Comparison of ENCODE assay signal across 16 cellular contexts in genomic region chr3:11794927-11795326, GRCh38. TPM values are rescaled to one million over a fixed set of nuclear protein-coding genes. Genes with fewer than 3 reads are reported as not detected.
DNase-seq lines count a peak whose midpoint lies in the region; ATAC-seq, FAIRE-seq and TF ChIP-seq lines count a peak whose summit lies in the region.
"Had no signal": no experiment of that assay in that cellular context is flagged by ENCODE, and none has a peak within 500 bp of the region (broad histone marks: within the 10 kb centered on the region; RNA-seq: fewer than 3 reads in every experiment).

No MANE protein-coding gene starts in this region.

- TF ChIP-seq POLR2A in suprapubic skin (IDR thresholded peaks at IDR 0.05): no peak

- no peak for TF ChIP-seq EP300 in suprapubic skin (IDR thresholded peaks at IDR 0.05)

- H3K4me1 ChIP-seq in esophagus (ENCODE audit: control insufficient read depth in 2 of 2, insufficient read depth in 2 of 2, low read length in 1 of 2) (no peaks in the 10 kb centered on the region), keratinocyte (ENCODE audit: control insufficient read depth, extremely low read depth, insufficient read depth, low read length) (peaks cover 33% of the 10 kb centered on the region), suprapubic skin (peaks cover 27% of the 10 kb centered on the region)
- H3K4me1 ChIP-seq: BLaER1 treated with 17β-estradiol and CSF1 and Interleukin-3, amounts not matched to agents 10 nM and 100 nM had no signal

- H3K27me3 ChIP-seq in bronchial epithelial cell (ENCODE audit: control insufficient read depth, insufficient read depth, low read length) (no peaks in the 10 kb centered on the region), esophagus (ENCODE audit: control insufficient read depth in 1 of 2, insufficient read depth in 2 of 2, low read length in 2 of 2) (no peaks in the 10 kb centered on the region), keratinocyte (ENCODE audit: control insufficient read depth, extremely low read depth, insufficient read depth, low read length) (no peaks in the 10 kb centered on the region), suprapubic skin (no peaks in the 10 kb centered on the region)
- H3K27me3 ChIP-seq: BLaER1 treated with 17β-estradiol and CSF1 and Interleukin-3, amounts not matched to agents 10 nM and 100 nM had no signal

- H3K79me2 ChIP-seq in keratinocyte (ENCODE audit: control insufficient read depth, insufficient read depth, low read length): peaks cover 6% of the 10 kb centered on the region

- peak overlapping the region; percentile 80 for H3K4me2 ChIP-seq in keratinocyte (ENCODE audit: control insufficient read depth, extremely low read depth, insufficient read depth, low read depth, low read length)
- H3K4me2 ChIP-seq: BLaER1 treated with 17β-estradiol and CSF1 and Interleukin-3, amounts not matched to agents 10 nM and 100 nM had no signal

- H3K9ac ChIP-seq in keratinocyte (ENCODE audit: control insufficient read depth, extremely low read depth, insufficient read depth, low read length): peak overlapping the region; percentile 60
- H3K9ac ChIP-seq: BLaER1 treated with 17β-estradiol and CSF1 and Interleukin-3, amounts not matched to agents 10 nM and 100 nM had no signal

- ATAC-seq in HG02588 (IDR thresholded peaks at IDR 0.05; ENCODE audit: unreplicated experiment): no peak
- ATAC-seq: HepG2 had no signal

- 63 to 76% methylated on average over 2 of the region's 2 CpGs for WGBS in esophagus, 2 donors
- 66% methylated on average over 2 of the region's 2 CpGs for WGBS in suprapubic skin

- H3K9me3 ChIP-seq in esophagus (ENCODE audit: control insufficient read depth in 2 of 2, insufficient read depth in 1 of 2, low read depth in 1 of 2, low read length in 1 of 2) (no peaks in the 10 kb centered on the region), keratinocyte (ENCODE audit: control insufficient read depth, low read depth, low read length) (no peaks in the 10 kb centered on the region), suprapubic skin (no peaks in the 10 kb centered on the region)

- peaks cover 6% of the 10 kb centered on the region for H3K36me3 ChIP-seq in bronchial epithelial cell (ENCODE audit: control insufficient read depth, insufficient read depth, low read length)
- H3K36me3 ChIP-seq in esophagus (ENCODE audit: control insufficient read depth in 2 of 2, insufficient read depth in 2 of 2, low read length in 1 of 2): peaks cover under 1 to 7% of the 10 kb centered on the region in 2 donors
- peaks cover 0 to 16% of the 10 kb centered on the region in 2 experiments for H3K36me3 ChIP-seq in keratinocyte (ENCODE audit: control insufficient read depth in 2 of 2, extremely low read depth in 1 of 2, insufficient read depth in 2 of 2, low read length in 2 of 2)
- H3K36me3 ChIP-seq in suprapubic skin: peaks cover 26% of the 10 kb centered on the region

- H2AFZ ChIP-seq in keratinocyte (ENCODE audit: control insufficient read depth, low read length): peak overlapping the region; percentile 80

- dilution Hi-C loops in keratinocyte (cut with MboI; ENCODE audit: extremely low pct_ligation_motif_present, low sequenced_read_pairs): no loop called here

- no peaks in the 10 kb centered on the region for H4K20me1 ChIP-seq in keratinocyte (ENCODE audit: control insufficient read depth, extremely low read depth, insufficient read depth, low read length)

- H3K4me3 ChIP-seq in bronchial epithelial cell (ENCODE audit: low read depth, low read length) (no peak overlapping the region), esophagus (ENCODE audit: low read depth in 1 of 2, low read length in 2 of 2) (no peak overlapping the region), keratinocyte (ENCODE audit: control insufficient read depth in 2 of 3, extremely low read depth in 1 of 3, insufficient read depth in 2 of 3, low read depth in 1 of 3, low read length in 3 of 3) (peak overlapping the region in 2 of 3 experiments; percentile 7 to 23), suprapubic skin (no peak overlapping the region)
- H3K4me3 ChIP-seq: BLaER1 treated with 17β-estradiol and CSF1 and Interleukin-3, amounts not matched to agents 10 nM and 100 nM had no signal

- peak overlapping the region; percentile 14 to 79 for H3K27ac ChIP-seq in esophagus (ENCODE audit: low read depth in 2 of 2, low read length in 1 of 2)
- peak overlapping the region; percentile 78 for H3K27ac ChIP-seq in keratinocyte (ENCODE audit: control insufficient read depth, insufficient read depth, low read length)
- H3K27ac ChIP-seq in suprapubic skin: peak overlapping the region; percentile 56
- H3K27ac ChIP-seq: BLaER1 treated with 17β-estradiol and CSF1 and Interleukin-3, amounts not matched to agents 10 nM and 100 nM had no signal

- no peak for FAIRE-seq in bronchial epithelial cell (lab: Jason Lieb, UNC)
- FAIRE-seq in keratinocyte (lab: Jason Lieb, UNC): peak; percentile 92
- FAIRE-seq: GM12892, GM18507, H1, HepG2 had no signal

- DNase-seq in bronchial epithelial cell (ENCODE audit: low read depth) (peak; percentile 78), keratinocyte (ENCODE audit: low read depth, low spot score) (no peak), suprapubic skin (ENCODE audit: low spot score in 2 of 2) (no peak), DMS 273 (lab: John Stamatoyannopoulos, UW; ENCODE audit: unreplicated experiment) (no peak)
- no peak for DNase-seq in central memory CD4-positive, alpha-beta T cell
- DNase-seq: CD8-positive, alpha-beta memory T cell; COR-L47; GDM1; H9 had no signal

- peaks cover 8% of the 10 kb centered on the region for H3K9me1 ChIP-seq in keratinocyte (ENCODE audit: control insufficient read depth, extremely low read depth, insufficient read depth, low read length)

- no peak for TF ChIP-seq CTCF in bronchial epithelial cell (IDR thresholded peaks at IDR 0.05; ENCODE audit: insufficient read depth, low read length, severe bottlenecking)
- no peak for TF ChIP-seq CTCF in keratinocyte (optimal IDR thresholded peaks at IDR 0.05 in 1 of 3, IDR thresholded peaks at IDR 0.05 in 1 of 3, conservative IDR thresholded peaks at IDR 0.05 in 1 of 3; ENCODE audit: extremely low read depth in 1 of 3, insufficient read depth in 2 of 3, low read length in 3 of 3)
- no peak for TF ChIP-seq CTCF in suprapubic skin (IDR thresholded peaks at IDR 0.05)

RNA-seq across cellular contexts. Expression of gene TAMM41, which starts 51.8 kb away (rescaled TPM):
- total RNA-seq in bronchial epithelial cell (3.9 and 4.1 TPM in 2 replicates), suprapubic skin (10 to 100 TPM in 2 of 4 donors, 1 to 10 TPM in 2; 9.2 to 36.6 (median 15.1) TPM)
- polyA plus RNA-seq in esophagus (10 to 100 TPM; 10.8 to 12.3 TPM), keratinocyte (17.5 to 24.2 TPM (median 22.9 TPM) in 3 replicates)
- 13.0 TPM for polyA plus RNA-seq in keratinocyte (2011; ENCODE audit: low read depth)
- 18.5 and 27.6 TPM in 2 replicates for polyA plus RNA-seq in keratinocyte (2011; cell fraction: cytosol; rRNA removed)
- polyA plus RNA-seq in keratinocyte (2011; cell fraction: nucleus; rRNA removed): 43.8 and 46.4 TPM in 2 replicates
- polyA plus RNA-seq in keratinocyte (2012; ENCODE audit: low replicate concordance): 15.7 and 29.9 TPM in 2 replicates
- 24.6 to 31.6 TPM (median 25.3 TPM) in 3 replicates for polyA minus RNA-seq in keratinocyte
- polyA minus RNA-seq in keratinocyte (2011; cell fraction: cytosol; rRNA and poly(A)+ RNA removed): 26.3 TPM
- 33.8 and 38.0 TPM in 2 replicates for polyA minus RNA-seq in keratinocyte (2011; cell fraction: nucleus; rRNA and poly(A)+ RNA removed)

Comparison
In these comparisons a context has a peak if more than half of its experiments do, and no peak if none do; other contexts are left out.
1. H3K4me3 ChIP-seq: peak in keratinocyte (2 of 3); none in bronchial epithelial cell (single experiment), esophagus (0 of 2) and suprapubic skin (single experiment).
2. Peak in every context shown above with its lines, with median percentiles within 50 percentile points of each other: H3K27ac ChIP-seq.